Comparison of ENCODE assay signal across 16 cellular contexts in genomic region chr7:150982348-150982747, GRCh38. TPM values are rescaled to one million over a fixed set of nuclear protein-coding genes. Genes with fewer than 3 reads are reported as not detected.
DNase-seq lines count a peak whose midpoint lies in the region; ATAC-seq lines count a peak whose summit lies in the region.
"Had no signal": no experiment of that assay in that cellular context is flagged by ENCODE, and none has a peak within 500 bp of the region (broad histone marks: within the 10 kb centered on the region; RNA-seq: fewer than 3 reads in every experiment).

No MANE protein-coding gene starts in this region.

- no peak overlapping the region for H3K4me3 Mint-ChIP-seq in activated CD8-positive, alpha-beta T cell treated with anti-CD3 and anti-CD28 coated beads, Interleukin-2, amount 10 ng/mL, durations not matched to agents 7 days and 5 days
- H3K4me3 Mint-ChIP-seq: B cell; CD4-positive, alpha-beta T cell had no signal

- POLR2A ChIA-PET in activated CD8-positive, alpha-beta T cell treated with anti-CD3 and anti-CD28 coated beads, Interleukin-2, amount 10 ng/mL, durations not matched to agents 7 days and 5 days (lab: Charles Lee): no interaction called here

- peaks cover 50% of the 10 kb centered on the region for H3K27me3 Mint-ChIP-seq in activated CD8-positive, alpha-beta T cell treated with anti-CD3 and anti-CD28 coated beads, Interleukin-2, amount 10 ng/mL, durations not matched to agents 7 days and 5 days (ENCODE audit: low read depth)

- H3K4me1 Mint-ChIP-seq in activated CD8-positive, alpha-beta T cell treated with anti-CD3 and anti-CD28 coated beads, Interleukin-2, amount 10 ng/mL, durations not matched to agents 7 days and 5 days (ENCODE audit: low read depth): peaks cover 11% of the 10 kb centered on the region

- in situ Hi-C loops in G401 (cut with HindIII; ENCODE audit: low sequenced_read_pairs): no loop called here

- H3K27ac ChIP-seq in caudate nucleus (ENCODE audit: low read depth, low read length): no peak overlapping the region
- H3K27ac ChIP-seq: SJSA1 had no signal

- peak; percentile 33 for DNase-seq in G401 (ENCODE audit: low spot score)
- DNase-seq in caudate nucleus (lab: John Stamatoyannopoulos, UW): peak in 59 of 61 donors; percentile 29 to 92 (median 77)
- peak; percentile 89 for DNase-seq in inferior parietal cortex (ENCODE audit: extremely low spot score)
- DNase-seq in putamen (ENCODE audit: low spot score): peak; percentile 91
- DNase-seq in activated CD8-positive, alpha-beta T cell treated with anti-CD3 and anti-CD28 coated beads, Interleukin-2, amount 10 ng/mL, durations not matched to agents 7 days and 5 days: no peak
- no peak for DNase-seq in cortex of kidney (lab: John Stamatoyannopoulos, UW)
- DNase-seq in stimulated activated CD4-positive, alpha-beta T cell treated with anti-CD3 and anti-CD28 coated beads, Interleukin-1b, Interleukin-23, amount 100 ng/mL, for 48 hours: no peak
- DNase-seq: CD4-positive, alpha-beta T cell; EL; NCI-H187; RPMI8226 had no signal

- no peaks in the 10 kb centered on the region for H3K9me3 Mint-ChIP-seq in activated CD8-positive, alpha-beta T cell treated with anti-CD3 and anti-CD28 coated beads, Interleukin-2, amount 10 ng/mL, durations not matched to agents 7 days and 5 days (ENCODE audit: insufficient read depth)
- H3K9me3 Mint-ChIP-seq: CD4-positive, alpha-beta T cell; IgD-negative memory B cell had no signal

- H3K27ac Mint-ChIP-seq in activated CD8-positive, alpha-beta T cell treated with anti-CD3 and anti-CD28 coated beads, Interleukin-2, amount 10 ng/mL, durations not matched to agents 7 days and 5 days: no peak overlapping the region
- H3K27ac Mint-ChIP-seq: B cell; CD4-positive, alpha-beta T cell had no signal

- CTCF ChIA-PET in activated CD8-positive, alpha-beta T cell treated with anti-CD3 and anti-CD28 coated beads, Interleukin-2, amount 10 ng/mL, durations not matched to agents 7 days and 5 days (lab: Charles Lee): interaction anchor here (5.6 to 6.3 kb wide), 2 partner anchors 19 to 26 kb away, joined by 35 to 82 read pairs; no protein-coding TSS in a partner anchor

- no peak for ATAC-seq in activated CD8-positive, alpha-beta T cell treated with anti-CD3 and anti-CD28 coated beads, Interleukin-2, amount 10 ng/mL, durations not matched to agents 7 days and 5 days

- H3K36me3 Mint-ChIP-seq in activated CD8-positive, alpha-beta T cell treated with anti-CD3 and anti-CD28 coated beads, Interleukin-2, amount 10 ng/mL, durations not matched to agents 7 days and 5 days (ENCODE audit: low read depth): peaks cover under 1% of the 10 kb centered on the region
- H3K36me3 Mint-ChIP-seq: IgD-negative memory B cell had no signal

RNA-seq across cellular contexts. Expression of gene KCNH2, which starts 4.2 kb away (rescaled TPM):
- 10.8 and 11.5 TPM in 2 replicates for total RNA-seq in G401 (2014; rRNA removed; shearing (Covaris generic))
- total RNA-seq in activated CD8-positive, alpha-beta T cell treated with anti-CD3 and anti-CD28 coated beads, Interleukin-2, amount 10 ng/mL, durations not matched to agents 7 days and 5 days: not detected
- total RNA-seq: SJSA1 had no signal

RNA-seq across cellular contexts. Expression of gene NOS3, which starts 8.5 kb away (rescaled TPM):
- total RNA-seq in G401 (2014; rRNA removed; shearing (Covaris generic)): 34.5 and 41.6 TPM in 2 replicates
- total RNA-seq in activated CD8-positive, alpha-beta T cell treated with anti-CD3 and anti-CD28 coated beads, Interleukin-2, amount 10 ng/mL, durations not matched to agents 7 days and 5 days: 10 to 100 TPM; 12.2 to 13.8 TPM
- total RNA-seq: LHCN-M2, SJSA1 had no signal

RNA-seq across cellular contexts. Expression of gene ATG9B, which starts 41.9 kb away (rescaled TPM):
- 0.34 and 0.49 TPM in 2 replicates for total RNA-seq in G401 (2014; rRNA removed; shearing (Covaris generic))
- 1 to 10 TPM; 6.8 to 7.4 TPM for total RNA-seq in activated CD8-positive, alpha-beta T cell treated with anti-CD3 and anti-CD28 coated beads, Interleukin-2, amount 10 ng/mL, durations not matched to agents 7 days and 5 days
- total RNA-seq: HT1080, SJSA1 had no signal

RNA-seq across cellular contexts. Expression of gene ABCB8, which starts 45.9 kb away (rescaled TPM):
- 34.0 and 57.0 TPM in 2 replicates for total RNA-seq in G401 (2014; rRNA removed; shearing (Covaris generic))
- 10 to 100 TPM; 48.0 to 49.5 TPM for total RNA-seq in activated CD8-positive, alpha-beta T cell treated with anti-CD3 and anti-CD28 coated beads, Interleukin-2, amount 10 ng/mL, durations not matched to agents 7 days and 5 days

Comparison
In these comparisons a context has a peak if more than half of its experiments do, and no peak if none do; other contexts are left out.
1. DNase-seq: peak in G401 (single experiment), caudate nucleus (59 of 61), inferior parietal cortex (single experiment) and putamen (single experiment); none in activated CD8-positive, alpha-beta T cell treated with anti-CD3 and anti-CD28 coated beads, Interleukin-2, amount 10 ng/mL, durations not matched to agents 7 days and 5 days (single experiment), cortex of kidney (single experiment) and stimulated activated CD4-positive, alpha-beta T cell treated with anti-CD3 and anti-CD28 coated beads, Interleukin-1b, Interleukin-23, amount 100 ng/mL, for 48 hours (single experiment).
2. RNA of gene KCNH2, which starts 4.2 kb away (total RNA-seq): 10.8 to 11.5 TPM in G401; not detected in activated CD8-positive, alpha-beta T cell treated with anti-CD3 and anti-CD28 coated beads, Interleukin-2, amount 10 ng/mL, durations not matched to agents 7 days and 5 days; every median in the first group is over 10 times any median in the second.